15 cellular contexts compared by ENCODE assay signal in genomic region chr7:149197675-149198074, GRCh38. TPM values are rescaled to one million over a fixed set of nuclear protein-coding genes. Genes with fewer than 3 reads are reported as not detected.
DNase-seq lines count a peak whose midpoint lies in the region; ATAC-seq and TF ChIP-seq lines count a peak whose summit lies in the region.
"Had no signal": no experiment of that assay in that cellular context is flagged by ENCODE, and none has a peak within 500 bp of the region (broad histone marks: within the 10 kb centered on the region; RNA-seq: fewer than 3 reads in every experiment).

No MANE protein-coding gene starts in this region.

- no peak overlapping the region for H2BK12ac ChIP-seq in trophoblast cell (ENCODE audit: low read length)

- peaks cover 36% of the 10 kb centered on the region for H3K4me1 Mint-ChIP-seq in T-helper 1 cell treated with Interleukin-12 subunit alpha and Interleukin-12 subunit beta and Interleukin-4 antibody, amounts not matched to agents 30 μg/mL and 1 μg/mL, for 36 hours (ENCODE audit: low read depth)

- BruUV-seq in PC-9 (replicated peaks; lab: Mats Ljungman, UMichigan) (no TSS peak), mammary epithelial cell (replicated peaks; lab: Mats Ljungman, UMichigan) (no TSS peak)

- no peaks in the 10 kb centered on the region for H3K9me3 Mint-ChIP-seq in T-helper 1 cell treated with Interleukin-12 subunit alpha and Interleukin-12 subunit beta and Interleukin-4 antibody, amounts not matched to agents 30 μg/mL and 1 μg/mL, for 36 hours

- peaks cover 16% of the 10 kb centered on the region for H4K20me1 ChIP-seq in PC-9 (ENCODE audit: insufficient read depth)
- no peaks in the 10 kb centered on the region for H4K20me1 ChIP-seq in mammary epithelial cell (ENCODE audit: insufficient read depth, low read length)

- H3K4ac ChIP-seq in trophoblast cell (ENCODE audit: low read depth, low read length): no peak overlapping the region

- no peak overlapping the region for H2BK120ac ChIP-seq in trophoblast cell (ENCODE audit: insufficient read depth, low read length, poor library complexity)

- POLR2A ChIA-PET in PC-9 (lab: Charles Lee; ENCODE audit: unreplicated experiment): no interaction called here

- in situ Hi-C loops in mammary epithelial cell (cut with MboI; ENCODE audit: low sequenced_read_pairs in 2 of 2): no loop called here

- no peak overlapping the region for H2AK5ac ChIP-seq in trophoblast cell (ENCODE audit: low read length)

- H3K9ac ChIP-seq in mammary epithelial cell (ENCODE audit: insufficient read depth, low read length): no peak overlapping the region
- no peak overlapping the region for H3K9ac ChIP-seq in trophoblast cell (ENCODE audit: low read length)

- intact Hi-C loops in PC-9 (cut with micrococcal nuclease; ENCODE audit: unreplicated experiment): loop anchor here (2.0 to 5.0 kb wide), 2 partner anchors 50 to 299 kb away; partner anchors contain the start of genes ZNF398 and ZNF746
- intact Hi-C loops in mammary epithelial cell (cut with micrococcal nuclease): loop anchor here (2.0 kb wide), 2 partner anchors 87 to 299 kb away; partner anchors contain the start of gene ZNF746

- H3K36me3 ChIP-seq in PC-9 (ENCODE audit: low read depth) (peaks cover 37% of the 10 kb centered on the region), mammary epithelial cell (ENCODE audit: insufficient read depth, low read length) (peaks cover 24% of the 10 kb centered on the region), trophoblast cell (ENCODE audit: control insufficient read depth in 1 of 2, insufficient read depth in 2 of 2, low read length in 2 of 2) (peaks cover 31 to 32% of the 10 kb centered on the region in 2 experiments)

- H3K4me2 ChIP-seq in PC-9 (peak overlapping the region; percentile 91), mammary epithelial cell (ENCODE audit: insufficient read depth, low read depth, low read length) (no peak overlapping the region), trophoblast cell (ENCODE audit: low read length) (no peak overlapping the region)

- no peak overlapping the region for H2AFZ ChIP-seq in PC-9
- H2AFZ ChIP-seq in mammary epithelial cell (ENCODE audit: low read depth, low read length): no peak overlapping the region
- no peak overlapping the region for H2AFZ ChIP-seq in trophoblast cell (ENCODE audit: insufficient read depth, low read length, poor library complexity)

- H3K27ac Mint-ChIP-seq in T-helper 1 cell treated with Interleukin-12 subunit alpha and Interleukin-12 subunit beta and Interleukin-4 antibody, amounts not matched to agents 30 μg/mL and 1 μg/mL, for 36 hours: peak overlapping the region; percentile 31

- WGBS in mammary epithelial cell (ENCODE audit: low coverage, missing lambda C conversion rate): 46% methylated on average over 4 of the region's 4 CpGs
- WGBS in trophoblast cell (ENCODE audit: extremely low coverage, insufficient coverage, insufficient read length): no CpG with 5 or more reads among the region's 4 CpGs

- H2BK5ac ChIP-seq in trophoblast cell (ENCODE audit: low read depth, low read length, poor library complexity): no peak overlapping the region

- no peak overlapping the region for H4K12ac ChIP-seq in trophoblast cell (ENCODE audit: low read depth, low read length)

- no peaks in the 10 kb centered on the region for H3K27me3 Mint-ChIP-seq in T-helper 1 cell treated with Interleukin-12 subunit alpha and Interleukin-12 subunit beta and Interleukin-4 antibody, amounts not matched to agents 30 μg/mL and 1 μg/mL, for 36 hours (ENCODE audit: low read depth)

- H3K4me3 ChIP-seq in PC-9 (no peak overlapping the region), mammary epithelial cell (replicated peaks in 1 of 3; ENCODE audit: insufficient read depth in 1 of 3, low read depth in 2 of 3, low read length in 3 of 3) (no peak overlapping the region), trophoblast cell (ENCODE audit: low read depth, low read length) (no peak overlapping the region)

- peak overlapping the region; percentile 93 for H3K4me3 Mint-ChIP-seq in T-helper 1 cell treated with Interleukin-12 subunit alpha and Interleukin-12 subunit beta and Interleukin-4 antibody, amounts not matched to agents 30 μg/mL and 1 μg/mL, for 36 hours

- no peak overlapping the region for H3K27ac ChIP-seq in PC-9
- no peak overlapping the region for H3K27ac ChIP-seq in mammary epithelial cell (ENCODE audit: insufficient read depth, low read depth, low read length)
- no peak overlapping the region for H3K27ac ChIP-seq in trophoblast cell (ENCODE audit: low read depth, low read length)

- H3F3A ChIP-seq in PC-9 (ENCODE audit: insufficient read depth, low read depth): peaks cover 14% of the 10 kb centered on the region

- H4K8ac ChIP-seq in trophoblast cell (ENCODE audit: low read depth, low read length): no peak overlapping the region

- dilution Hi-C loops in mammary epithelial cell (cut with HindIII; ENCODE audit: low sequenced_read_pairs): no loop called here

- H3K36me3 Mint-ChIP-seq in T-helper 1 cell treated with Interleukin-12 subunit alpha and Interleukin-12 subunit beta and Interleukin-4 antibody, amounts not matched to agents 30 μg/mL and 1 μg/mL, for 36 hours (ENCODE audit: low read depth): peaks cover 30% of the 10 kb centered on the region

- peaks cover 3% of the 10 kb centered on the region for H3K79me1 ChIP-seq in trophoblast cell (ENCODE audit: low read length)

- no peak overlapping the region for H3K23ac ChIP-seq in trophoblast cell (ENCODE audit: low read length)

- H3K79me2 ChIP-seq in PC-9 (ENCODE audit: low read depth): peaks cover 53% of the 10 kb centered on the region
- peaks cover 64% of the 10 kb centered on the region for H3K79me2 ChIP-seq in mammary epithelial cell (ENCODE audit: insufficient read depth, low read length)
- H3K79me2 ChIP-seq in trophoblast cell (ENCODE audit: control insufficient read depth, insufficient read depth, low read length, poor library complexity): peaks cover 12% of the 10 kb centered on the region

- H3K27me3 ChIP-seq in PC-9 (ENCODE audit: insufficient read depth, low read depth): no peaks in the 10 kb centered on the region
- no peaks in the 10 kb centered on the region for H3K27me3 ChIP-seq in mammary epithelial cell (ENCODE audit: insufficient read depth, low read length)
- H3K27me3 ChIP-seq in trophoblast cell (ENCODE audit: insufficient read depth, low read length): no peaks in the 10 kb centered on the region
- H3K27me3 ChIP-seq: left lung had no signal

- no peaks in the 10 kb centered on the region for H3K9me2 ChIP-seq in PC-9 (ENCODE audit: insufficient read depth)

- H3K9me3 ChIP-seq in PC-9 (ENCODE audit: insufficient read depth, low read depth) (no peaks in the 10 kb centered on the region), mammary epithelial cell (replicated peaks; ENCODE audit: insufficient read depth, low read length) (no peaks in the 10 kb centered on the region), trophoblast cell (ENCODE audit: insufficient read depth, low read depth, low read length) (peaks cover 7% of the 10 kb centered on the region)
- H3K9me3 ChIP-seq: left lung had no signal

- no peak overlapping the region for H3K14ac ChIP-seq in trophoblast cell (ENCODE audit: low read length)

- ATAC-seq in HG02938 (IDR thresholded peaks at IDR 0.05; ENCODE audit: unreplicated experiment): no peak
- ATAC-seq: left lung had no signal

- DNase-seq in T-helper 1 cell (no peak), PC-9 (no peak), mammary epithelial cell (peak; percentile 73), trophoblast cell (peak; percentile 44 to 52), NCI-H1105 treated with DMSO at 0.1 percent for 48 hours (lab: John Stamatoyannopoulos, UW) (no peak), inferior parietal cortex (ENCODE audit: extremely low spot score) (no peak)
- DNase-seq: activated naive CD4-positive, alpha-beta T cell treated with anti-CD3 and anti-CD28 coated beads, Interleukin-2, amount 50 U/mL, for 16 hours; erythroblast; IMR-90; left lung; NCI-H1436; NCI-H446 treated with DMSO at 0.1 percent for 48 hours; stimulated activated CD4-positive, alpha-beta T cell treated with anti-CD3 and anti-CD28 coated beads, Interleukin-4, amount 100 ng/mL, for 24 hours had no signal

- H3K4me1 ChIP-seq in PC-9 (replicated peaks; ENCODE audit: insufficient read depth) (peaks cover 17% of the 10 kb centered on the region), mammary epithelial cell (ENCODE audit: insufficient read depth, low read length) (peaks cover 16% of the 10 kb centered on the region), trophoblast cell (ENCODE audit: control insufficient read depth in 1 of 2, insufficient read depth in 2 of 2, low read length in 2 of 2) (peaks cover 9 to 11% of the 10 kb centered on the region in 2 experiments)

- no peak overlapping the region for H3K18ac ChIP-seq in trophoblast cell (ENCODE audit: low read length)

- H4K91ac ChIP-seq in trophoblast cell (ENCODE audit: low read depth, low read length): no peak overlapping the region

- CTCF ChIA-PET in PC-9 (lab: Charles Lee) (no interaction called here), mammary epithelial cell (lab: Charles Lee; ENCODE audit: low non-redundant PET) (no interaction called here)

- no peak for TF ChIP-seq CTCF in PC-9 (conservative IDR thresholded peaks at IDR 0.05)
- TF ChIP-seq CTCF in mammary epithelial cell (conservative IDR thresholded peaks at IDR 0.05 in 1 of 2, IDR thresholded peaks at IDR 0.05 in 1 of 2; ENCODE audit: extremely low read depth in 1 of 2, insufficient read depth in 1 of 2, low read depth in 1 of 2, low read length in 2 of 2): no peak

RNA-seq across cellular contexts. Expression of gene ZNF282, which starts 2.3 kb away (rescaled TPM):
- total RNA-seq in PC-9 (2021): 32.5 and 35.9 TPM in 2 replicates
- 10 to 100 TPM; 38.0 to 44.9 TPM for total RNA-seq in mammary epithelial cell
- 13.9 TPM for polyA plus RNA-seq in mammary epithelial cell
- 23.8 TPM for polyA minus RNA-seq in mammary epithelial cell
- 11.3 and 11.5 TPM in 2 replicates for polyA plus RNA-seq in trophoblast cell (2013)

RNA-seq across cellular contexts. Expression of gene ZNF212, which starts 41.8 kb away (rescaled TPM):
- total RNA-seq in PC-9 (2021): 16.9 and 22.3 TPM in 2 replicates
- 10 to 100 TPM in 1 of 2 donors, 1 to 10 TPM in 1; 9.2 to 11.1 TPM for total RNA-seq in mammary epithelial cell
- 5.4 TPM for polyA plus RNA-seq in mammary epithelial cell
- polyA minus RNA-seq in mammary epithelial cell: 14.1 TPM
- polyA plus RNA-seq in trophoblast cell (2013): 5.5 and 5.8 TPM in 2 replicates

RNA-seq across cellular contexts. Expression of gene ZNF398, which starts 50.4 kb away (rescaled TPM):
- total RNA-seq in PC-9 (2021): 10.8 and 11.7 TPM in 2 replicates
- 10 to 100 TPM; 16.0 to 26.2 TPM for total RNA-seq in mammary epithelial cell
- 10.3 TPM for polyA plus RNA-seq in mammary epithelial cell
- 29.6 TPM for polyA minus RNA-seq in mammary epithelial cell
- 11.0 TPM in 2 replicates for polyA plus RNA-seq in trophoblast cell (2013)

Comparison
In these comparisons a context has a peak if more than half of its experiments do, and no peak if none do; other contexts are left out.
1. DNase-seq: peak in mammary epithelial cell (single experiment) and trophoblast cell (2 of 2); none in T-helper 1 cell (0 of 5), PC-9 (0 of 2), NCI-H1105 treated with DMSO at 0.1 percent for 48 hours (single experiment) and inferior parietal cortex (single experiment).